ENCODE assay signal across 33 cellular contexts in genomic region chr12:103166949-103167348, GRCh38.
"Had no signal": no experiment of that assay in that cellular context is flagged by ENCODE, and none has a peak within 500 bp of the region (broad histone marks: within the 10 kb centered on the region; RNA-seq: fewer than 3 reads in every experiment).

No MANE protein-coding gene starts in this region.

- H3K36me3 Mint-ChIP-seq: activated naive CD8-positive, alpha-beta T cell had no signal

- H3K4me1 Mint-ChIP-seq: activated T-helper 17 cell treated with anti-CD3 and anti-CD28 coated beads, Interleukin-2, amount 50 U/mL, for 72 hours; central memory CD8-positive, alpha-beta T cell; WTC11 had no signal

- H3K36me3 ChIP-seq: brain microvascular endothelial cell, esophagus muscularis mucosa, gastrocnemius medialis, heart left ventricle had no signal

- H3K27ac Mint-ChIP-seq: activated CD8-positive, alpha-beta T cell treated with anti-CD3 and anti-CD28 coated beads for 36 hours; activated naive CD8-positive, alpha-beta T cell; activated T-helper 17 cell treated with anti-CD3 and anti-CD28 coated beads, Interleukin-2, amount 50 U/mL, for 72 hours; dendritic cell treated with granulocyte-macrophage colony-stimulating factor and Interleukin-4, amounts not matched to agents 40 ng/mL and 50 ng/mL, for 4 days; effector memory CD8-positive, alpha-beta T cell; WTC11 had no signal

- H3K27ac ChIP-seq: brain microvascular endothelial cell, coronary artery, dorsolateral prefrontal cortex, esophagus muscularis mucosa, foreskin keratinocyte, gastrocnemius medialis, heart left ventricle, VCaP had no signal

- DNase-seq: activated CD4-positive, alpha-beta T cell treated with anti-CD3 and anti-CD28 coated beads for 1 hour; activated CD4-positive, alpha-beta T cell treated with anti-CD3 and anti-CD28 coated beads for 4 hours; activated CD4-positive, alpha-beta T cell treated with anti-CD3 and anti-CD28 coated beads, Interleukin-2, amount 50 U/mL, for 1 hour; activated CD4-positive, alpha-beta T cell treated with anti-CD3 and anti-CD28 coated beads, Interleukin-2, amount 50 U/mL, for 48 hours; activated CD8-positive, alpha-beta memory T cell treated with anti-CD3 and anti-CD28 coated beads for 24 hours; activated CD8-positive, alpha-beta T cell treated with anti-CD3 and anti-CD28 coated beads for 36 hours; activated effector memory CD4-positive, alpha-beta T cell treated with Interleukin-2 at 50 U/mL for 16 hours; activated gamma-delta T cell treated with Interleukin-2 at 50 U/mL for 16 hours; activated naive CD4-positive, alpha-beta T cell treated with anti-CD3 and anti-CD28 coated beads, Interleukin-2, amount 50 U/mL, for 16 hours; activated naive CD4-positive, alpha-beta T cell treated with Interleukin-2 at 50 U/mL for 16 hours; activated T-cell treated with anti-CD3 and anti-CD28 coated beads, Interleukin-2, amount 50 U/mL, for 4 hours; amniotic stem cell; anterior cingulate cortex; brain microvascular endothelial cell; dorsolateral prefrontal cortex; effector memory CD8-positive, alpha-beta T cell; erythroblast; foreskin keratinocyte; gastrocnemius medialis; glutamatergic neuron; heart left ventricle; T-helper 2 cell had no signal

- H3K4me3 ChIP-seq: coronary artery, dorsolateral prefrontal cortex, esophagus muscularis mucosa, gastrocnemius medialis, heart left ventricle had no signal

- FAIRE-seq: astrocyte, bronchial epithelial cell, TTC549 had no signal

- ATAC-seq: activated CD8-positive, alpha-beta T cell treated with anti-CD3 and anti-CD28 coated beads for 36 hours; activated T-cell treated with anti-CD3 and anti-CD28 coated beads, Interleukin-2, amount 50 U/mL, for 4 hours; activated T-helper 17 cell treated with anti-CD3 and anti-CD28 coated beads, Interleukin-2, amount 50 U/mL, for 72 hours; effector memory CD8-positive, alpha-beta T cell; foreskin keratinocyte; gastrocnemius medialis; heart left ventricle; WTC11 had no signal

- H3K4me1 ChIP-seq: esophagus muscularis mucosa, foreskin keratinocyte, gastrocnemius medialis, heart left ventricle had no signal

- H3K4me3 Mint-ChIP-seq: activated CD8-positive, alpha-beta T cell treated with anti-CD3 and anti-CD28 coated beads for 36 hours; activated naive CD8-positive, alpha-beta T cell; activated T-cell treated with anti-CD3 and anti-CD28 coated beads, Interleukin-2, amount 50 U/mL, for 4 hours; activated T-helper 17 cell treated with anti-CD3 and anti-CD28 coated beads, Interleukin-2, amount 50 U/mL, for 72 hours; central memory CD8-positive, alpha-beta T cell; dendritic cell treated with granulocyte-macrophage colony-stimulating factor and Interleukin-4, amounts not matched to agents 40 ng/mL and 50 ng/mL, for 4 days; effector memory CD8-positive, alpha-beta T cell; WTC11 had no signal

- H3K27me3 Mint-ChIP-seq: activated CD8-positive, alpha-beta T cell treated with anti-CD3 and anti-CD28 coated beads for 36 hours; activated naive CD8-positive, alpha-beta T cell; activated T-helper 17 cell treated with anti-CD3 and anti-CD28 coated beads, Interleukin-2, amount 50 U/mL, for 72 hours; central memory CD8-positive, alpha-beta T cell; dendritic cell treated with granulocyte-macrophage colony-stimulating factor and Interleukin-4, amounts not matched to agents 40 ng/mL and 50 ng/mL, for 4 days; effector memory CD8-positive, alpha-beta T cell had no signal

- H3K9me3 ChIP-seq: esophagus muscularis mucosa, gastrocnemius medialis, heart left ventricle had no signal

- H3K27me3 ChIP-seq: brain microvascular endothelial cell, dorsolateral prefrontal cortex, esophagus muscularis mucosa, foreskin keratinocyte, gastrocnemius medialis had no signal
